ENCODE assay signal across 17 cellular contexts in the genomic region with DNA sequence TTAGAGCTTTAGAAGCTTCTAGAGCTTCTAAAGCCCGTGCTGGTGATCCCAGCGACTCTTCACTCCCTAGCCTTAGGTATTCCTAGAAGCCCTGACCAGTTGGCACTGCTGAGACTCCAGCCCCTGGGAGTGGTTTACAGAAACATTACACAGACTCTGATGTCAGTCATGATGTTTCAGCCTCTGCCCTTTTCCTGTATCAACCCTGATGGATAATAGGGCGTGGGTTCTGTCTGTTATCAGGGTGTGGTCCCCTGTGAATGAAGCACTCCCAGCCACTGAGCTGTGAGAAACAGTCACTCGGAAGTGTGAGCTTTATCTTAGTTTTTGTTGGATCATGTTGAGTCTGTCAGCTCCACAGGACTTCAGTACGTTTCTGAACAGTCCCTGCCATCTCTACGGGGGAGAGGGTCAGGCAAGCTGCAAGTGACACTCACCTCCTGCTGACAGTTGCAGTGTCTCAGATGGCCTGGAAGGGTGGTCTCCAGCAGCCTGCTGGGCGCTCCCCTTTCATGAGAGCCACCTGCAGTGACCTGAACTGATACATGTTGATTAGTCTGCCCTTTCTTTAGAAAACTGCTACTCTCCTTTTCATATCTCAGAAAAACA. TPM values are rescaled to one million over a fixed set of nuclear protein-coding genes. Genes with fewer than 3 reads are reported as not detected.
DNase-seq lines count a peak whose midpoint lies in the region; ATAC-seq, FAIRE-seq and TF ChIP-seq lines count a peak whose summit lies in the region.
"Had no signal": no experiment of that assay in that cellular context is flagged by ENCODE, and none has a peak within 500 bp of the region (broad histone marks: within the 10 kb centered on the region; RNA-seq: fewer than 3 reads in every experiment).

No MANE protein-coding gene starts in this region.

- H3K4me1 ChIP-seq in GM23248 (ENCODE audit: insufficient read depth) (no peaks in the 10 kb centered on the region), astrocyte (ENCODE audit: insufficient read depth, low read length) (no peaks in the 10 kb centered on the region), heart left ventricle (peaks cover 0 to 10% (median 0%) of the 10 kb centered on the region in 12 donors), HAP-1 (no peaks in the 10 kb centered on the region)
- H3K4me1 ChIP-seq: parathyroid adenoma, uterus had no signal

- peaks cover 73% of the 10 kb centered on the region for H3K36me3 ChIP-seq in GM23248 (ENCODE audit: low read depth)
- H3K36me3 ChIP-seq in astrocyte (ENCODE audit: insufficient read depth, low read length): peaks cover 84% of the 10 kb centered on the region
- H3K36me3 ChIP-seq in heart left ventricle: peaks cover 4 to 100% (median 99%) of the 10 kb centered on the region in 9 donors
- H3K36me3 ChIP-seq in HAP-1 (replicated peaks): peaks cover 71% of the 10 kb centered on the region
- H3K36me3 ChIP-seq: uterus had no signal

- H3K9me3 Mint-ChIP-seq in astrocyte (ENCODE audit: unreplicated experiment): no peaks in the 10 kb centered on the region
- H3K9me3 Mint-ChIP-seq: activated naive CD8-positive, alpha-beta T cell treated with anti-CD3 and anti-CD28 coated beads for 36 hours; endodermal cell; T-helper 1 cell treated with Interleukin-12 subunit alpha and Interleukin-12 subunit beta and Interleukin-4 antibody, amounts not matched to agents 30 μg/mL and 1 μg/mL, for 36 hours had no signal

- TF ChIP-seq POLR2A in heart left ventricle (IDR thresholded peaks at IDR 0.05): no peak

- 0 out of 2 replicates have a peak, but pooled peaks cover 16% of the 10 kb centered on the region for H3F3A ChIP-seq in GM23248 (ENCODE audit: insufficient read depth)

- H3K79me2 ChIP-seq in GM23248 (ENCODE audit: insufficient read depth): peaks cover 47% of the 10 kb centered on the region
- H3K79me2 ChIP-seq in astrocyte (ENCODE audit: insufficient read depth, low read length): peaks cover 9% of the 10 kb centered on the region

- H4K20me1 ChIP-seq in GM23248 (ENCODE audit: insufficient read depth) (no peaks in the 10 kb centered on the region), astrocyte (ENCODE audit: insufficient read depth, low read length) (peaks cover 87% of the 10 kb centered on the region)

- H3K4me1 Mint-ChIP-seq in astrocyte (ENCODE audit: low read depth, unreplicated experiment): peaks cover 11% of the 10 kb centered on the region

- intact Hi-C loops in heart left ventricle (cut with DNase I): no loop called here

- no peaks in the 10 kb centered on the region for H3K9me2 ChIP-seq in GM23248 (ENCODE audit: insufficient read depth)

- no peak overlapping the region for H3K27ac ChIP-seq in GM23248
- H3K27ac ChIP-seq in astrocyte (ENCODE audit: low read depth, low read length): peak overlapping the region; percentile 16
- H3K27ac ChIP-seq in heart left ventricle: peak overlapping the region in 8 of 12 donors; percentile 16 to 71 (median 34)
- H3K27ac ChIP-seq: parathyroid adenoma, uterus had no signal

- H3K4me2 ChIP-seq in GM23248 (ENCODE audit: unreplicated experiment) (no peak overlapping the region), astrocyte (ENCODE audit: low read length) (no peak overlapping the region)
- H3K4me2 ChIP-seq: smooth muscle cell had no signal

- H3K9ac ChIP-seq in GM23248 (no peak overlapping the region), astrocyte (ENCODE audit: low read length) (no peak overlapping the region)
- H3K9ac ChIP-seq: parathyroid adenoma had no signal

- H3K27ac Mint-ChIP-seq in astrocyte (ENCODE audit: unreplicated experiment): no peak overlapping the region
- H3K27ac Mint-ChIP-seq: activated naive CD8-positive, alpha-beta T cell treated with anti-CD3 and anti-CD28 coated beads for 36 hours; endodermal cell; T-helper 1 cell treated with Interleukin-12 subunit alpha and Interleukin-12 subunit beta and Interleukin-4 antibody, amounts not matched to agents 30 μg/mL and 1 μg/mL, for 36 hours had no signal

- no peak overlapping the region for H3K4me3 Mint-ChIP-seq in astrocyte (ENCODE audit: unreplicated experiment)
- H3K4me3 Mint-ChIP-seq: activated naive CD8-positive, alpha-beta T cell treated with anti-CD3 and anti-CD28 coated beads for 36 hours; endodermal cell; T-helper 1 cell treated with Interleukin-12 subunit alpha and Interleukin-12 subunit beta and Interleukin-4 antibody, amounts not matched to agents 30 μg/mL and 1 μg/mL, for 36 hours had no signal

- TF ChIP-seq CTCF in astrocyte (IDR thresholded peaks at IDR 0.05; ENCODE audit: insufficient read depth, low read depth, low read length): no peak
- TF ChIP-seq CTCF in heart left ventricle (IDR thresholded peaks at IDR 0.05): no peak
- no peak for TF ChIP-seq CTCF in omental fat pad (IDR thresholded peaks at IDR 0.05)

- in situ Hi-C loops in GM23248 (cut with MboI): loop anchor here (10.0 kb wide), 1 partner anchor 91 kb away; no protein-coding TSS in a partner anchor
- in situ Hi-C loops in HAP-1 (cut with MboI; ENCODE audit: low sequenced_read_pairs): no loop called here

- ATAC-seq in heart left ventricle: peak; percentile 32 to 91 (median 82)
- ATAC-seq in omental fat pad (ENCODE audit: low FRiP score): peak; percentile 85
- ATAC-seq in HG03095 (IDR thresholded peaks at IDR 0.05; ENCODE audit: unreplicated experiment): no peak

- H2AFZ ChIP-seq in GM23248: no peak overlapping the region
- no peak overlapping the region for H2AFZ ChIP-seq in astrocyte (ENCODE audit: low read depth, low read length)
- H2AFZ ChIP-seq: parathyroid adenoma had no signal

- peak; percentile 27 for DNase-seq in GM23248
- DNase-seq in astrocyte (ENCODE audit: low read depth): peak; percentile 25
- no peak for DNase-seq in heart left ventricle
- DNase-seq in omental fat pad (ENCODE audit: low spot score): no peak
- DNase-seq in HAP-1 (ENCODE audit: low spot score in 2 of 2): no peak
- no peak for DNase-seq in SW 1271 (lab: John Stamatoyannopoulos, UW)
- DNase-seq in AG20443 (ENCODE audit: low spot score): no peak
- DNase-seq: activated naive CD8-positive, alpha-beta T cell treated with anti-CD3 and anti-CD28 coated beads for 36 hours; endodermal cell; GOT3; NCI-H2081 treated with DMSO at 0.1 percent for 48 hours; stimulated activated naive CD4-positive, alpha-beta T cell; uterus had no signal

- no peak for FAIRE-seq in astrocyte (lab: Jason Lieb, UNC)

- 87 to 93% methylated on average over 7 of the region's 7 CpGs for WGBS in GM23248 (ENCODE audit: low coverage in 1 of 2, low lambda C conversion rate in 2 of 2, missing lambda C conversion rate in 2 of 2), 2 experiments
- WGBS in heart left ventricle, 4 donors: 37 to 46% (median 43%) methylated on average over 6 to 7 of the region's 7 CpGs

- H3K27me3 ChIP-seq in GM23248 (replicated peaks; ENCODE audit: insufficient read depth): no peaks in the 10 kb centered on the region
- H3K27me3 ChIP-seq in astrocyte (ENCODE audit: insufficient read depth, low read length): no peaks in the 10 kb centered on the region
- no peaks in the 10 kb centered on the region for H3K27me3 ChIP-seq in heart left ventricle
- no peaks in the 10 kb centered on the region for H3K27me3 ChIP-seq in HAP-1 (ENCODE audit: low read depth)
- H3K27me3 ChIP-seq: uterus had no signal

- no peaks in the 10 kb centered on the region for H3K27me3 Mint-ChIP-seq in astrocyte (ENCODE audit: low read depth, unreplicated experiment)
- H3K27me3 Mint-ChIP-seq: activated naive CD8-positive, alpha-beta T cell treated with anti-CD3 and anti-CD28 coated beads for 36 hours had no signal

- H3K9me3 ChIP-seq in GM23248 (ENCODE audit: low read depth): no peaks in the 10 kb centered on the region
- no peaks in the 10 kb centered on the region for H3K9me3 ChIP-seq in astrocyte (ENCODE audit: insufficient read depth, low read depth, low read length)
- no peaks in the 10 kb centered on the region for H3K9me3 ChIP-seq in heart left ventricle
- no peaks in the 10 kb centered on the region for H3K9me3 ChIP-seq in HAP-1
- H3K9me3 ChIP-seq: uterus had no signal

- H3K36me3 Mint-ChIP-seq in astrocyte (ENCODE audit: low read depth, unreplicated experiment): peaks cover 31% of the 10 kb centered on the region

- H3K4me3 ChIP-seq in GM23248 (no peak overlapping the region), astrocyte (ENCODE audit: insufficient read depth, low read depth, low read length) (no peak overlapping the region), heart left ventricle (no peak overlapping the region), HAP-1 (no peak overlapping the region)
- H3K4me3 ChIP-seq: smooth muscle cell, uterus had no signal

RNA-seq across cellular contexts. Expression of a gene that starts 12.8 kb away (rescaled TPM):
- total RNA-seq in GM23248 (2014; rRNA removed; shearing (Covaris generic)): 47.9 and 48.1 TPM in 2 replicates
- 61.4 and 67.1 TPM in 2 replicates for polyA plus RNA-seq in GM23248 (2016; fragmentation: Nextera tagmentation; extraction: Ambion mirVana)
- total RNA-seq in astrocyte: 66.0 and 67.0 TPM in 2 replicates
- total RNA-seq in heart left ventricle: 10 to 100 TPM; 20.9 to 55.1 (median 38.4) TPM
- polyA plus RNA-seq in heart left ventricle: 10 to 100 TPM; 24.3 to 53.8 TPM
- total RNA-seq in omental fat pad: 10 to 100 TPM; 37.4 to 59.4 (median 47.3) TPM

RNA-seq across cellular contexts. Expression of a gene that starts 43.3 kb away (rescaled TPM):
- total RNA-seq in GM23248 (2014; rRNA removed; shearing (Covaris generic)): not detected in 2 replicates
- polyA plus RNA-seq in GM23248 (2016; fragmentation: Nextera tagmentation; extraction: Ambion mirVana) (not detected in 2 replicates), heart left ventricle (under 1 TPM in 1 of 2 donors, not detected in 1; 0.15 TPM)
- total RNA-seq in astrocyte (not detected in 2 replicates), heart left ventricle (under 1 TPM in 3 of 9 donors, not detected in 6; 0.25 to 0.37 (median 0.29) TPM), omental fat pad (not detected)
- total RNA-seq: activated naive CD8-positive, alpha-beta T cell treated with anti-CD3 and anti-CD28 coated beads for 36 hours; smooth muscle cell; uterus had no signal
- polyA plus RNA-seq: smooth muscle cell had no signal

Comparison
In these comparisons a context has a peak if more than half of its experiments do, and no peak if none do; other contexts are left out.
1. DNase-seq: peak in GM23248 (single experiment) and astrocyte (single experiment); none in heart left ventricle (0 of 5), omental fat pad (single experiment), HAP-1 (0 of 2), SW 1271 (0 of 2) and AG20443 (single experiment).